In genomic region chr14:81805785-81806184, GRCh38 we compare ENCODE assay signal across 26 cellular contexts.
"Had no signal": no experiment of that assay in that cellular context is flagged by ENCODE, and none has a peak within 500 bp of the region (broad histone marks: within the 10 kb centered on the region; RNA-seq: fewer than 3 reads in every experiment).

No MANE protein-coding gene starts in this region.

- H3K27me3 ChIP-seq: adrenal gland, MG63 had no signal

- H3K9me3 ChIP-seq: adrenal gland, MG63, SK-N-SH had no signal

- ATAC-seq: activated CD4-positive, CD25-positive, alpha-beta regulatory T cell treated with anti-CD3 and anti-CD28 coated beads, Interleukin-2, amount 50 U/mL, for 24 hours; activated CD8-positive, alpha-beta T cell treated with anti-CD3 and anti-CD28 coated beads for 36 hours; activated T-cell treated with anti-CD3 and anti-CD28 coated beads, Interleukin-2, amount 50 U/mL, for 72 hours; Panc1; Right ventricle myocardium inferior had no signal

- H3K9ac ChIP-seq: SK-N-SH had no signal

- H3K27ac ChIP-seq: adrenal gland had no signal

- FAIRE-seq: bronchial epithelial cell had no signal

- H3K4me3 ChIP-seq: adrenal gland, MG63 had no signal

- DNase-seq: activated CD4-positive, alpha-beta T cell treated with anti-CD3 and anti-CD28 coated beads for 4 hours; activated CD8-positive, alpha-beta memory T cell treated with anti-CD3 and anti-CD28 coated beads, Interleukin-2, amount 50 U/mL, for 4 hours; activated CD8-positive, alpha-beta T cell treated with anti-CD3 and anti-CD28 coated beads for 36 hours; activated naive CD4-positive, alpha-beta T cell treated with anti-CD3 and anti-CD28 coated beads, Interleukin-2, amount 50 U/mL, for 16 hours; activated naive CD8-positive, alpha-beta T cell treated with anti-CD3 and anti-CD28 coated beads, Interleukin-2, amount 10 ng/mL, durations not matched to agents 7 days and 5 days; activated T-cell treated with anti-CD3 and anti-CD28 coated beads, Interleukin-2, amount 50 U/mL, for 72 hours; adrenal gland; anterior cingulate cortex; central memory CD4-positive, alpha-beta T cell; MG63; MV-4-11; NCI-H1092 treated with DMSO at 0.1 percent for 48 hours; NCI-H1417 treated with DMSO at 0.1 percent for 48 hours; NCI-H1694; NCI-H2029; NCI-H2107; NCI-H526; NK-92 treated with Interleukin-12 subunit alpha and Interleukin-12 subunit beta, amount 100 ng/mL, for 24 hours; OCI-M1; RPMI8226; SK-N-SH; SW 1271 had no signal

- H3K4me1 ChIP-seq: adrenal gland had no signal

- H3K4me2 ChIP-seq: SK-N-SH had no signal

- H3K36me3 ChIP-seq: adrenal gland, MG63 had no signal
